Comparison of ENCODE assay signal across 9 cellular contexts in genomic region chr1:27873671-27874384, GRCh38. TPM values are rescaled to one million over a fixed set of nuclear protein-coding genes. Genes with fewer than 3 reads are reported as not detected.
A peak's percentile ranks its signal among the peaks of the same experiment; 100 is the strongest.
DNase-seq lines count a peak whose midpoint lies in the region; ATAC-seq lines count a peak whose summit lies in the region.
"Had no signal": no experiment of that assay in that cellular context is flagged by ENCODE, and none has a peak within 500 bp of the region (broad histone marks: within the 10 kb centered on the region; RNA-seq: fewer than 3 reads in every experiment).

No MANE protein-coding gene starts in this region.

- H3K36me3 ChIP-seq in HUES64 (ENCODE audit: insufficient read depth, low read length) = no peaks in the 10 kb centered on the region
- no peaks in the 10 kb centered on the region for H3K36me3 ChIP-seq in iPS-20b (ENCODE audit: insufficient read depth, low read depth, low read length)
- H3K36me3 ChIP-seq in trophoblast cell (ENCODE audit: control insufficient read depth in 1 of 2, insufficient read depth in 2 of 2, low read length in 2 of 2) = no peaks in the 10 kb centered on the region

- no peak overlapping the region for H4K91ac ChIP-seq in trophoblast cell (ENCODE audit: low read depth, low read length)

- peaks cover 11% of the 10 kb centered on the region for H3K36me3 Mint-ChIP-seq in activated T-helper 1 cell treated with anti-CD3 and anti-CD28 coated beads, Interleukin-12 subunit alpha, Interleukin-12 subunit beta, Interleukin-2, Interleukin-4 antibody, amounts not matched to agents 30 ng/mL and 10 ng/mL and 1 ng/mL, durations not matched to agents 14 hours and 24 hours and 36 hours (ENCODE audit: low read depth)

- H3K27ac ChIP-seq in HUES64 (ENCODE audit: low read depth, low read length) (no peak overlapping the region), iPS-20b (ENCODE audit: low read length) (no peak overlapping the region), trophoblast cell (ENCODE audit: low read depth, low read length) (no peak overlapping the region)

- intact Hi-C loops in activated T-helper 1 cell treated with anti-CD3 and anti-CD28 coated beads, Interleukin-12 subunit alpha, Interleukin-12 subunit beta, Interleukin-2, Interleukin-4 antibody, amounts not matched to agents 30 ng/mL and 10 ng/mL and 1 ng/mL, durations not matched to agents 14 hours and 24 hours and 36 hours (cut with micrococcal nuclease) = loop anchor here (1.0 to 5.0 kb wide), 3 partner anchors 13 to 83 kb away; partner anchors contain the start of gene XKR8

- no peak for DNase-seq in activated T-helper 1 cell treated with anti-CD3 and anti-CD28 coated beads, Interleukin-12 subunit alpha, Interleukin-12 subunit beta, Interleukin-2, Interleukin-4 antibody, amounts not matched to agents 30 ng/mL and 10 ng/mL and 1 ng/mL, durations not matched to agents 14 hours and 24 hours and 36 hours (ENCODE audit: low spot score)
- no peak for DNase-seq in stimulated activated naive CD8-positive, alpha-beta T cell treated with anti-CD3 and anti-CD28 coated beads, Interleukin-15, amount 100 ng/mL, for 72 hours
- no peak for DNase-seq in trophoblast cell
- DNase-seq in stimulated activated CD4-positive, alpha-beta T cell treated with anti-CD3 and anti-CD28 coated beads, Interleukin-4, amount 100 ng/mL, for 4 hours = no peak
- DNase-seq: NCI-H510A treated with DMSO at 0.1 percent for 48 hours had no signal

- no peaks in the 10 kb centered on the region for H3K9me3 Mint-ChIP-seq in activated T-helper 1 cell treated with anti-CD3 and anti-CD28 coated beads, Interleukin-12 subunit alpha, Interleukin-12 subunit beta, Interleukin-2, Interleukin-4 antibody, amounts not matched to agents 30 ng/mL and 10 ng/mL and 1 ng/mL, durations not matched to agents 14 hours and 24 hours and 36 hours
- no peaks in the 10 kb centered on the region for H3K9me3 Mint-ChIP-seq in stimulated activated naive CD8-positive, alpha-beta T cell treated with anti-CD3 and anti-CD28 coated beads, Interleukin-15, amount 100 ng/mL, for 72 hours

- H3K18ac ChIP-seq in trophoblast cell (ENCODE audit: low read length) = no peak overlapping the region

- H4K8ac ChIP-seq in trophoblast cell (ENCODE audit: low read depth, low read length) = no peak overlapping the region

- H3K27me3 ChIP-seq in HUES64 (ENCODE audit: insufficient read depth, low read length) = peaks cover 12% of the 10 kb centered on the region
- H3K27me3 ChIP-seq in iPS-20b (ENCODE audit: insufficient read depth, low read length) = peaks cover 12% of the 10 kb centered on the region
- H3K27me3 ChIP-seq in trophoblast cell (ENCODE audit: insufficient read depth, low read length) = no peaks in the 10 kb centered on the region

- WGBS in HUES64 = 85% methylated on average over 16 of the region's 16 CpGs
- WGBS in trophoblast cell (ENCODE audit: extremely low coverage, insufficient coverage, insufficient read length) = no CpG with 5 or more reads among the region's 16 CpGs

- no peaks in the 10 kb centered on the region for H3K79me2 ChIP-seq in trophoblast cell (ENCODE audit: control insufficient read depth, insufficient read depth, low read length, poor library complexity)

- H3K27me3 Mint-ChIP-seq in activated T-helper 1 cell treated with anti-CD3 and anti-CD28 coated beads, Interleukin-12 subunit alpha, Interleukin-12 subunit beta, Interleukin-2, Interleukin-4 antibody, amounts not matched to agents 30 ng/mL and 10 ng/mL and 1 ng/mL, durations not matched to agents 14 hours and 24 hours and 36 hours (ENCODE audit: insufficient read depth) = no peaks in the 10 kb centered on the region
- H3K27me3 Mint-ChIP-seq in stimulated activated naive CD8-positive, alpha-beta T cell treated with anti-CD3 and anti-CD28 coated beads, Interleukin-15, amount 100 ng/mL, for 72 hours = no peaks in the 10 kb centered on the region

- H2BK120ac ChIP-seq in trophoblast cell (ENCODE audit: insufficient read depth, low read length, poor library complexity) = no peak overlapping the region

- no peak overlapping the region for H2BK5ac ChIP-seq in trophoblast cell (ENCODE audit: low read depth, low read length, poor library complexity)

- no peak overlapping the region for H3K9ac ChIP-seq in HUES64 (ENCODE audit: low read depth, low read length)
- H3K9ac ChIP-seq in iPS-20b (ENCODE audit: low read depth, low read length) = no peak overlapping the region
- no peak overlapping the region for H3K9ac ChIP-seq in trophoblast cell (ENCODE audit: low read length)

- H3K79me1 ChIP-seq in trophoblast cell (ENCODE audit: low read length) = no peaks in the 10 kb centered on the region

- peaks cover 50% of the 10 kb centered on the region for H3K4me1 Mint-ChIP-seq in activated T-helper 1 cell treated with anti-CD3 and anti-CD28 coated beads, Interleukin-12 subunit alpha, Interleukin-12 subunit beta, Interleukin-2, Interleukin-4 antibody, amounts not matched to agents 30 ng/mL and 10 ng/mL and 1 ng/mL, durations not matched to agents 14 hours and 24 hours and 36 hours (ENCODE audit: low read depth)
- H3K4me1 Mint-ChIP-seq in stimulated activated naive CD8-positive, alpha-beta T cell treated with anti-CD3 and anti-CD28 coated beads, Interleukin-15, amount 100 ng/mL, for 72 hours = peaks cover 55% of the 10 kb centered on the region

- H3K9me3 ChIP-seq in HUES64 (ENCODE audit: insufficient read depth, low read depth, low read length) (no peaks in the 10 kb centered on the region), iPS-20b (ENCODE audit: insufficient read depth, low read depth, low read length) (no peaks in the 10 kb centered on the region), trophoblast cell (ENCODE audit: insufficient read depth, low read depth, low read length) (no peaks in the 10 kb centered on the region)

- no peak overlapping the region for H2AFZ ChIP-seq in trophoblast cell (ENCODE audit: insufficient read depth, low read length, poor library complexity)

- ATAC-seq in stimulated activated naive CD8-positive, alpha-beta T cell treated with anti-CD3 and anti-CD28 coated beads, Interleukin-15, amount 100 ng/mL, for 72 hours = no peak
- ATAC-seq in HG03159 (IDR thresholded peaks at IDR 0.05; ENCODE audit: unreplicated experiment) (no peak), GM19351 (IDR thresholded peaks at IDR 0.05; ENCODE audit: unreplicated experiment) (no peak)

- peak overlapping the region; percentile 94 for H3K4me3 Mint-ChIP-seq in activated T-helper 1 cell treated with anti-CD3 and anti-CD28 coated beads, Interleukin-12 subunit alpha, Interleukin-12 subunit beta, Interleukin-2, Interleukin-4 antibody, amounts not matched to agents 30 ng/mL and 10 ng/mL and 1 ng/mL, durations not matched to agents 14 hours and 24 hours and 36 hours
- H3K4me3 Mint-ChIP-seq in stimulated activated naive CD8-positive, alpha-beta T cell treated with anti-CD3 and anti-CD28 coated beads, Interleukin-15, amount 100 ng/mL, for 72 hours = peak overlapping the region; percentile 88 to 95

- no peak overlapping the region for H2AK5ac ChIP-seq in trophoblast cell (ENCODE audit: low read length)

- H3K4me1 ChIP-seq in HUES64 (ENCODE audit: insufficient read depth, low read length) = no peaks in the 10 kb centered on the region
- no peaks in the 10 kb centered on the region for H3K4me1 ChIP-seq in iPS-20b (ENCODE audit: insufficient read depth, low read length)
- peaks cover 5 to 10% of the 10 kb centered on the region in 2 experiments for H3K4me1 ChIP-seq in trophoblast cell (ENCODE audit: control insufficient read depth in 1 of 2, insufficient read depth in 2 of 2, low read length in 2 of 2)

- peak overlapping the region; percentile 72; the same call in 1 of the 2 replicates for H3K4me3 ChIP-seq in HUES64 (ENCODE audit: low read length)
- H3K4me3 ChIP-seq in iPS-20b (ENCODE audit: low read length) = peak overlapping the region; percentile 89; the same call in 1 of the 2 replicates
- no peak overlapping the region for H3K4me3 ChIP-seq in trophoblast cell (ENCODE audit: low read depth, low read length)

- no peak overlapping the region for H2BK12ac ChIP-seq in trophoblast cell (ENCODE audit: low read length)

- H4K12ac ChIP-seq in trophoblast cell (ENCODE audit: low read depth, low read length) = no peak overlapping the region

- H3K23ac ChIP-seq in trophoblast cell (ENCODE audit: low read length) = no peak overlapping the region

- peak overlapping the region; percentile 95 for H3K27ac Mint-ChIP-seq in activated T-helper 1 cell treated with anti-CD3 and anti-CD28 coated beads, Interleukin-12 subunit alpha, Interleukin-12 subunit beta, Interleukin-2, Interleukin-4 antibody, amounts not matched to agents 30 ng/mL and 10 ng/mL and 1 ng/mL, durations not matched to agents 14 hours and 24 hours and 36 hours
- H3K27ac Mint-ChIP-seq in stimulated activated naive CD8-positive, alpha-beta T cell treated with anti-CD3 and anti-CD28 coated beads, Interleukin-15, amount 100 ng/mL, for 72 hours = peak overlapping the region in 1 of 2 donors; percentile 43

- H3K4me2 ChIP-seq in trophoblast cell (ENCODE audit: low read length) = no peak overlapping the region

- no peak overlapping the region for H3K4ac ChIP-seq in trophoblast cell (ENCODE audit: low read depth, low read length)

- no peak overlapping the region for H3K14ac ChIP-seq in trophoblast cell (ENCODE audit: low read length)

RNA-seq across cellular contexts. Expression of gene THEMIS2, which starts 1.5 kb away (rescaled TPM):
- 5.8 TPM for polyA plus RNA-seq in HUES64 (2013, experiment 1 of 2)
- polyA plus RNA-seq in HUES64 (2013, experiment 2 of 2) = 6.8 TPM
- 28.7 and 33.5 TPM in 2 replicates for total RNA-seq in activated T-helper 1 cell treated with anti-CD3 and anti-CD28 coated beads, Interleukin-12 subunit alpha, Interleukin-12 subunit beta, Interleukin-2, Interleukin-4 antibody, amounts not matched to agents 30 ng/mL and 10 ng/mL and 1 ng/mL, durations not matched to agents 14 hours and 24 hours and 36 hours
- 0.62 and 0.77 TPM in 2 replicates for polyA plus RNA-seq in trophoblast cell (2013)

RNA-seq across cellular contexts. Expression of gene RPA2, which starts 40.5 kb away (rescaled TPM):
- polyA plus RNA-seq in HUES64 (2013, experiment 1 of 2) = 72.0 TPM
- polyA plus RNA-seq in HUES64 (2013, experiment 2 of 2) = 66.1 TPM
- total RNA-seq in activated T-helper 1 cell treated with anti-CD3 and anti-CD28 coated beads, Interleukin-12 subunit alpha, Interleukin-12 subunit beta, Interleukin-2, Interleukin-4 antibody, amounts not matched to agents 30 ng/mL and 10 ng/mL and 1 ng/mL, durations not matched to agents 14 hours and 24 hours and 36 hours = 96.0 and 96.5 TPM in 2 replicates
- 20.4 and 22.4 TPM in 2 replicates for polyA plus RNA-seq in trophoblast cell (2013)

RNA-seq across cellular contexts. Expression of gene PPP1R8, which starts 43.2 kb away (rescaled TPM):
- polyA plus RNA-seq in HUES64 (2013, experiment 1 of 2) = 44.5 TPM
- polyA plus RNA-seq in HUES64 (2013, experiment 2 of 2) = 42.2 TPM
- total RNA-seq in activated T-helper 1 cell treated with anti-CD3 and anti-CD28 coated beads, Interleukin-12 subunit alpha, Interleukin-12 subunit beta, Interleukin-2, Interleukin-4 antibody, amounts not matched to agents 30 ng/mL and 10 ng/mL and 1 ng/mL, durations not matched to agents 14 hours and 24 hours and 36 hours = 84.1 and 88.1 TPM in 2 replicates
- 31.4 and 32.0 TPM in 2 replicates for polyA plus RNA-seq in trophoblast cell (2013)
